32 cellular contexts compared by ENCODE assay signal in genomic region chr19:56832352-56832928, GRCh38. TPM values are rescaled to one million over a fixed set of nuclear protein-coding genes. Genes with fewer than 3 reads are reported as not detected.
"Had no signal": no experiment of that assay in that cellular context is flagged by ENCODE, and none has a peak within 500 bp of the region (broad histone marks: within the 10 kb centered on the region; RNA-seq: fewer than 3 reads in every experiment).

No MANE protein-coding gene starts in this region.

- DNase-seq: natural killer cell; occipital lobe; ovary; posterior cingulate gyrus; psoas muscle; right cardiac atrium; spleen; stimulated activated CD4-positive, alpha-beta T cell treated with anti-CD3 and anti-CD28 coated beads, Interleukin-12 subunit alpha, Interleukin-12 subunit beta, amount 100 ng/mL, for 4 hours; stimulated activated CD4-positive, alpha-beta T cell treated with anti-CD3 and anti-CD28 coated beads, Interleukin-1b, Interleukin-23, amount 100 ng/mL, for 48 hours; stimulated activated CD4-positive, alpha-beta T cell treated with anti-CD3 and anti-CD28 coated beads, Interleukin-4, amount 100 ng/mL, for 24 hours; stimulated activated naive B cell treated with anti-CD40 and anti-IgM and Interleukin-4, amounts not matched to agents 10 μg/mL and 1 μg/mL and 100 μg/mL, for 72 hours; stimulated activated naive CD4-positive, alpha-beta T cell treated with Interleukin-2 at 50 U/mL for 16 hours; stomach; thyroid gland; trophoblast cell; upper lobe of left lung had no signal

- H3K36me3 ChIP-seq: neural progenitor cell, ovary, spleen, thoracic aorta, thyroid gland, upper lobe of left lung, vagina had no signal

- H3K4me3 ChIP-seq: neural progenitor cell, ovary, psoas muscle, skin epidermis, smooth muscle cell, spleen, stomach, thoracic aorta, thyroid gland, tibial nerve, upper lobe of left lung, vagina had no signal

- H3K4me1 ChIP-seq: neural progenitor cell, psoas muscle had no signal

- H3K4me1 Mint-ChIP-seq: neural progenitor cell had no signal

- H3K9me3 ChIP-seq: ovary, psoas muscle, thoracic aorta, thyroid gland, vagina had no signal

- H3K36me3 Mint-ChIP-seq: neural progenitor cell; stimulated activated effector memory CD8-positive, alpha-beta T cell treated with anti-CD3 and anti-CD28 coated beads, Interleukin-12 subunit alpha, Interleukin-12 subunit beta, amount 100 ng/mL, for 72 hours had no signal

- H3K9ac ChIP-seq: neural progenitor cell, parathyroid adenoma had no signal

- H3K27me3 ChIP-seq: neural progenitor cell, ovary, thyroid gland, tibial nerve, upper lobe of left lung, vagina had no signal

- H3K4me2 ChIP-seq: neural progenitor cell, smooth muscle cell had no signal

- H2AFZ ChIP-seq: neural progenitor cell, parathyroid adenoma had no signal

- H3K27ac ChIP-seq: neural progenitor cell, parathyroid adenoma, psoas muscle, skin epidermis, spleen, stomach, thoracic aorta, thyroid gland, tibial nerve, upper lobe of left lung, vagina had no signal

- H3K27ac Mint-ChIP-seq: natural killer cell; nephron; neural progenitor cell; progenitor cell of endocrine pancreas; stimulated activated effector memory CD8-positive, alpha-beta T cell treated with anti-CD3 and anti-CD28 coated beads, Interleukin-12 subunit alpha, Interleukin-12 subunit beta, amount 100 ng/mL, for 72 hours; stimulated activated naive B cell treated with anti-CD40 and anti-IgM and Interleukin-4, amounts not matched to agents 10 μg/mL and 1 μg/mL and 100 μg/mL, for 72 hours; stimulated activated naive CD8-positive, alpha-beta T cell treated with anti-CD3 and anti-CD28 coated beads, Interleukin-15, Interleukin-2, amounts not matched to agents 100 ng/mL and 50 ng/mL, for 24 hours had no signal

- FAIRE-seq: urothelium cell line had no signal

- H3K4me3 Mint-ChIP-seq: natural killer cell; nephron; neural progenitor cell; stimulated activated effector memory CD8-positive, alpha-beta T cell treated with anti-CD3 and anti-CD28 coated beads, Interleukin-12 subunit alpha, Interleukin-12 subunit beta, amount 100 ng/mL, for 72 hours; stimulated activated naive B cell treated with anti-CD40 and anti-IgM and Interleukin-4, amounts not matched to agents 10 μg/mL and 1 μg/mL and 100 μg/mL, for 72 hours; stimulated activated naive CD8-positive, alpha-beta T cell treated with anti-CD3 and anti-CD28 coated beads, Interleukin-15, Interleukin-2, amounts not matched to agents 100 ng/mL and 50 ng/mL, for 24 hours had no signal

- ATAC-seq: natural killer cell; psoas muscle; right cardiac atrium; sciatic nerve; stimulated activated effector memory CD8-positive, alpha-beta T cell treated with anti-CD3 and anti-CD28 coated beads, Interleukin-12 subunit alpha, Interleukin-12 subunit beta, amount 100 ng/mL, for 72 hours; stimulated activated naive B cell treated with anti-CD40 and anti-IgM and Interleukin-4, amounts not matched to agents 10 μg/mL and 1 μg/mL and 100 μg/mL, for 72 hours had no signal

- H3K27me3 Mint-ChIP-seq: progenitor cell of endocrine pancreas had no signal

RNA-seq across cellular contexts. Expression of gene PEG3, which starts 8.1 kb away (rescaled TPM):
- total RNA-seq: natural killer cell, progenitor cell of endocrine pancreas had no signal
- polyA plus RNA-seq: smooth muscle cell had no signal

RNA-seq across cellular contexts. Expression of gene ZIM2, which starts 8.1 kb away (rescaled TPM):
- total RNA-seq: natural killer cell, osteoblast, progenitor cell of endocrine pancreas, psoas muscle, renal cortical epithelial cell, smooth muscle cell, tibial nerve had no signal
- polyA plus RNA-seq: neural cell, smooth muscle cell, spleen had no signal
